In the genomic region with DNA sequence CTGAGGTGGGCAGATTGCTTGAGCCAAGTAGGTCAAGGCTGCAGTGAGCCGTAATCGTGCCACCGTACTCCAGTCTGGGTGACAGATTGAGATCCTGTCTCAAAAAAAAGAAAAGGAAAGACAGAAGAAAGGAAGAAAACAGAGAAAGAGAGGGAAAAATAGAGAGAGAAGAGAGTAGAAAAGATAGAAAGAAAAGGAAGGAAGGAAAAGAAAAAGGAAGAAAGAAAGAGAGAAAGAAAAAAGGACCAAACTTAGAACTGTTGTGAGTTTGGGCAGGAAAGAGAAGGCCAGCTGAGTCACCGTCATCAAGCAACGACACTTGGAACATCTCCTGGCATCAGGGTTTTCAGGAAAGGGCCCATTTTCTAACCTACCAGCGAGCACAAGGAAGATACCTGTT, we compare ENCODE assay signal across 15 cellular contexts.
"Had no signal": no experiment of that assay in that cellular context is flagged by ENCODE, and none has a peak within 500 bp of the region (broad histone marks: within the 10 kb centered on the region; RNA-seq: fewer than 3 reads in every experiment).

No MANE protein-coding gene starts in this region.

- H3K4me1 ChIP-seq: foreskin keratinocyte had no signal

- H3K27me3 ChIP-seq: foreskin keratinocyte had no signal

- H3K27ac ChIP-seq: foreskin keratinocyte, VCaP had no signal

- DNase-seq: activated CD4-positive, alpha-beta memory T cell treated with anti-CD3 and anti-CD28 coated beads, Interleukin-2, amount 10 ng/mL, durations not matched to agents 7 days and 5 days; activated CD4-positive, alpha-beta T cell treated with anti-CD3 and anti-CD28 coated beads, Interleukin-2, amount 10 ng/mL, durations not matched to agents 24 days and 14 days; activated effector memory CD4-positive, alpha-beta T cell treated with Interleukin-2 at 50 U/mL for 16 hours; activated naive CD4-positive, alpha-beta T cell treated with anti-CD3 and anti-CD28 coated beads, Interleukin-2, amount 10 ng/mL, durations not matched to agents 7 days and 5 days; activated T-cell treated with anti-CD3 and anti-CD28 coated beads, Interleukin-2, amount 50 U/mL, for 72 hours; amygdala; effector CD8-positive, alpha-beta T cell; foreskin keratinocyte; left colon; retina; stimulated activated CD4-positive, alpha-beta T cell treated with anti-CD3 and anti-CD28 coated beads, Interleukin-4, amount 100 ng/mL, for 4 hours; stimulated activated naive CD8-positive, alpha-beta T cell treated with anti-CD3 and anti-CD28 coated beads, Interleukin-15, amount 100 ng/mL, for 72 hours; trophoblast cell had no signal

- ATAC-seq: activated CD4-positive, CD25-positive, alpha-beta regulatory T cell treated with anti-CD3 and anti-CD28 coated beads, Interleukin-2, amount 50 U/mL, for 24 hours; activated T-cell treated with anti-CD3 and anti-CD28 coated beads, Interleukin-2, amount 50 U/mL, for 72 hours; foreskin keratinocyte; left colon; stimulated activated naive CD8-positive, alpha-beta T cell treated with anti-CD3 and anti-CD28 coated beads, Interleukin-15, amount 100 ng/mL, for 72 hours had no signal
